ENCODE assay signal across 1 cellular context in the genomic region with DNA sequence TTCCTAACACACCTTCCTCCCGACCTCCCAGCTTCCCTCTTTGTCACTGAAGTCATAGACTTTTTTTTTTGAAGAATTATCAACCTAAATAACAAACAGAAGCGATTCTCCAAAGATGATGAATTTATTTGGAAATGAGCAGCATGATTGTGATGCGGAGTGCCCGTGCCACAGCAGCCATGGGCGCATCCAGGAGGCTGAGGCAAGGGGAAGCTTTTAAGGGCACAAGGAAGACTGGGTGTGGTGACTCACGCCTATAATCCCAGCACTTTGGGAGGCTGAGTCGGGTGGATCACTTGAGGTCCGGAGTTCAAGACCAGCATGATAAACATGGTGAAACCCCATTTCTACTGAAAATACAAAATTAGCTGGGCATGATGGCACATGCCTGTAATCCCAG.
TF ChIP-seq lines count a peak whose summit lies in the region.

No MANE protein-coding gene starts in this region.

TF ChIP-seq in GM12878, 131 proteins besides CTCF, POLR2A, EP300 and RAD21:
- TF ChIP-seq EED (IDR thresholded peaks at IDR 0.05; ENCODE audit: low read depth): no peak
- TF ChIP-seq, protein P1, sequence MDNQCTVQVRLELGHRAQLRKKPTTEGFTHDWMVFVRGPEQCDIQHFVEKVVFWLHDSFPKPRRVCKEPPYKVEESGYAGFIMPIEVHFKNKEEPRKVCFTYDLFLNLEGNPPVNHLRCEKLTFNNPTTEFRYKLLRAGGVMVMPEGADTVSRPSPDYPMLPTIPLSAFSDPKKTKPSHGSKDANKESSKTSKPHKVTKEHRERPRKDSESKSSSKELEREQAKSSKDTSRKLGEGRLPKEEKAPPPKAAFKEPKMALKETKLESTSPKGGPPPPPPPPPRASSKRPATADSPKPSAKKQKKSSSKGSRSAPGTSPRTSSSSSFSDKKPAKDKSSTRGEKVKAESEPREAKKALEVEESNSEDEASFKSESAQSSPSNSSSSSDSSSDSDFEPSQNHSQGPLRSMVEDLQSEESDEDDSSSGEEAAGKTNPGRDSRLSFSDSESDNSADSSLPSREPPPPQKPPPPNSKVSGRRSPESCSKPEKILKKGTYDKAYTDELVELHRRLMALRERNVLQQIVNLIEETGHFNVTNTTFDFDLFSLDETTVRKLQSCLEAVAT (IDR thresholded peaks at IDR 0.05): peak; percentile 76
